14 cellular contexts compared by ENCODE assay signal in genomic region chr14:32327255-32327961, GRCh38.
"Had no signal": no experiment of that assay in that cellular context is flagged by ENCODE, and none has a peak within 500 bp of the region (broad histone marks: within the 10 kb centered on the region; RNA-seq: fewer than 3 reads in every experiment).

No MANE protein-coding gene starts in this region.

- H3K36me3 ChIP-seq: brain microvascular endothelial cell, ovary, tibial nerve, vagina had no signal

- H3K27me3 Mint-ChIP-seq: dendritic cell treated with granulocyte-macrophage colony-stimulating factor and Interleukin-4, amounts not matched to agents 40 ng/mL and 50 ng/mL, for 4 days had no signal

- H3K27ac ChIP-seq: brain microvascular endothelial cell, ovary, skin epidermis, tibial nerve, vagina had no signal

- H3K4me3 Mint-ChIP-seq: dendritic cell treated with granulocyte-macrophage colony-stimulating factor and Interleukin-4, amounts not matched to agents 40 ng/mL and 50 ng/mL, for 4 days; nephron had no signal

- H3K27me3 ChIP-seq: brain microvascular endothelial cell, ovary, tibial nerve, vagina had no signal

- H3K9me3 ChIP-seq: ovary, vagina had no signal

- ATAC-seq: left colon had no signal

- DNase-seq: activated CD4-positive, alpha-beta T cell treated with anti-CD3 and anti-CD28 coated beads, Interleukin-2, amount 50 U/mL, for 1 hour; activated CD4-positive, CD25-positive, alpha-beta regulatory T cell; activated naive CD4-positive, alpha-beta T cell treated with Interleukin-2 at 50 U/mL for 16 hours; amniotic stem cell; brain microvascular endothelial cell; left colon; mammary epithelial cell; ovary; stimulated activated CD4-positive, alpha-beta T cell treated with anti-CD3 and anti-CD28 coated beads, Interleukin-4, amount 100 ng/mL, for 4 hours had no signal

- H3K27ac Mint-ChIP-seq: dendritic cell treated with granulocyte-macrophage colony-stimulating factor and Interleukin-4, amounts not matched to agents 40 ng/mL and 50 ng/mL, for 4 days had no signal

- H3K4me3 ChIP-seq: ovary, skin epidermis, tibial nerve, vagina had no signal

- H3K4me1 ChIP-seq: tibial nerve, vagina had no signal

- H3K9me3 Mint-ChIP-seq: dendritic cell treated with granulocyte-macrophage colony-stimulating factor and Interleukin-4, amounts not matched to agents 40 ng/mL and 50 ng/mL, for 4 days; nephron had no signal
